ENCODE assay signal across 32 cellular contexts in genomic region chr2:146324954-146325353, GRCh38.
A peak's percentile ranks its signal among the peaks of the same experiment; 100 is the strongest.
DNase-seq lines count a peak whose midpoint lies in the region; ATAC-seq, FAIRE-seq and TF ChIP-seq lines count a peak whose summit lies in the region.
"Had no signal": no experiment of that assay in that cellular context is flagged by ENCODE, and none has a peak within 500 bp of the region (broad histone marks: within the 10 kb centered on the region; RNA-seq: fewer than 3 reads in every experiment).

No MANE protein-coding gene starts in this region.

- no peak overlapping the region for H3K9ac ChIP-seq in astrocyte (ENCODE audit: low read length)

- H3K9me3 Mint-ChIP-seq in astrocyte (ENCODE audit: unreplicated experiment), result no peaks in the 10 kb centered on the region
- H3K9me3 Mint-ChIP-seq: activated B cell treated with CpG ODN at 0.5 μM for 24 hours; activated CD4-positive, alpha-beta T cell treated with anti-CD3 and anti-CD28 coated beads, Interleukin-2, amount 10 ng/mL, durations not matched to agents 7 days and 5 days; endodermal cell; H9; nephron; stimulated activated naive B cell treated with anti-CD40 and anti-IgM and Interleukin-4, amounts not matched to agents 10 μg/mL and 1 μg/mL and 100 μg/mL, for 72 hours had no signal

- no peak overlapping the region for H2AFZ ChIP-seq in astrocyte (ENCODE audit: low read depth, low read length)

- no peak for FAIRE-seq in astrocyte (lab: Jason Lieb, UNC)
- FAIRE-seq: A204.1, GM12892 had no signal

- no peaks in the 10 kb centered on the region for H3K36me3 Mint-ChIP-seq in astrocyte (ENCODE audit: low read depth, unreplicated experiment)
- H3K36me3 Mint-ChIP-seq: activated naive CD4-positive, alpha-beta T cell treated with anti-CD3 and anti-CD28 coated beads, Interleukin-2, amount 50 U/mL, for 72 hours; CD8-positive, alpha-beta T cell; immature natural killer cell; stimulated activated naive B cell treated with anti-CD40 and anti-IgM and Interleukin-4, amounts not matched to agents 10 μg/mL and 1 μg/mL and 100 μg/mL, for 72 hours; T-cell had no signal

- H3K4me1 ChIP-seq in astrocyte (ENCODE audit: insufficient read depth, low read length), result peaks cover 5% of the 10 kb centered on the region
- H3K4me1 ChIP-seq: ascending aorta, esophagus squamous epithelium, upper lobe of left lung had no signal

- no peaks in the 10 kb centered on the region for H3K9me3 ChIP-seq in AG04450 (ENCODE audit: control insufficient read depth, insufficient read depth, low read length)
- H3K9me3 ChIP-seq in astrocyte (ENCODE audit: insufficient read depth, low read depth, low read length), result no peaks in the 10 kb centered on the region
- H3K9me3 ChIP-seq: ascending aorta, esophagus squamous epithelium, upper lobe of left lung had no signal

- peaks cover 5% of the 10 kb centered on the region for H3K4me1 Mint-ChIP-seq in astrocyte (ENCODE audit: low read depth, unreplicated experiment)
- H3K4me1 Mint-ChIP-seq: activated B cell treated with CpG ODN at 0.5 μM for 24 hours; activated CD4-positive, alpha-beta T cell treated with anti-CD3 and anti-CD28 coated beads, Interleukin-2, amount 10 ng/mL, durations not matched to agents 7 days and 5 days; B cell; stimulated activated naive B cell treated with anti-CD40 and anti-IgM and Interleukin-4, amounts not matched to agents 10 μg/mL and 1 μg/mL and 100 μg/mL, for 72 hours; T-cell had no signal

- H3K27ac Mint-ChIP-seq in astrocyte (ENCODE audit: unreplicated experiment), result no peak overlapping the region
- H3K27ac Mint-ChIP-seq: activated B cell treated with CpG ODN at 0.5 μM for 24 hours; activated CD4-positive, alpha-beta T cell treated with anti-CD3 and anti-CD28 coated beads, Interleukin-2, amount 10 ng/mL, durations not matched to agents 7 days and 5 days; activated naive CD4-positive, alpha-beta T cell treated with anti-CD3 and anti-CD28 coated beads, Interleukin-2, amount 50 U/mL, for 72 hours; B cell; CD8-positive, alpha-beta T cell; endodermal cell; H9; immature natural killer cell; stimulated activated naive B cell treated with anti-CD40 and anti-IgM and Interleukin-4, amounts not matched to agents 10 μg/mL and 1 μg/mL and 100 μg/mL, for 72 hours; T-cell had no signal

- no peak overlapping the region for H3K27ac ChIP-seq in AG04450 (ENCODE audit: low read depth, low read length)
- H3K27ac ChIP-seq in astrocyte (ENCODE audit: low read depth, low read length), result no peak overlapping the region
- H3K27ac ChIP-seq: ascending aorta, esophagus squamous epithelium, upper lobe of left lung had no signal

- DNase-seq in AG04450 (ENCODE audit: low read depth, low spot score) (peak; percentile 13), HCEC 1CT (peak; percentile 84), astrocyte (ENCODE audit: low read depth) (peak; percentile 16), foreskin fibroblast (peak; percentile 55 to 77), LoVo (ENCODE audit: low spot score) (no peak), SW480 (ENCODE audit: low spot score) (no peak)
- DNase-seq: activated B cell treated with CpG ODN at 0.5 μM for 24 hours; activated CD4-positive, alpha-beta T cell treated with anti-CD3 and anti-CD28 coated beads, Interleukin-2, amount 10 ng/mL, durations not matched to agents 7 days and 5 days; activated effector memory CD4-positive, alpha-beta T cell treated with Interleukin-2 at 50 U/mL for 16 hours; CD8-positive, alpha-beta T cell; central memory CD4-positive, alpha-beta T cell; endodermal cell; esophagus squamous epithelium; H9; immature natural killer cell; left colon; mammary epithelial cell; NCI-H1092; NCI-H1694 treated with DMSO at 0.1 percent for 48 hours; NCI-H446; RPMI8226; stimulated activated naive B cell treated with anti-CD40 and anti-IgM and Interleukin-4, amounts not matched to agents 10 μg/mL and 1 μg/mL and 100 μg/mL, for 72 hours; T-cell; upper lobe of left lung had no signal

- H3K27me3 ChIP-seq in AG04450 (ENCODE audit: control insufficient read depth, insufficient read depth, low read length), result no peaks in the 10 kb centered on the region
- H3K27me3 ChIP-seq in astrocyte (ENCODE audit: insufficient read depth, low read length), result no peaks in the 10 kb centered on the region
- H3K27me3 ChIP-seq: ascending aorta, esophagus squamous epithelium, upper lobe of left lung had no signal

- H3K27me3 Mint-ChIP-seq in astrocyte (ENCODE audit: low read depth, unreplicated experiment), result no peaks in the 10 kb centered on the region
- H3K27me3 Mint-ChIP-seq: activated CD4-positive, alpha-beta T cell treated with anti-CD3 and anti-CD28 coated beads, Interleukin-2, amount 10 ng/mL, durations not matched to agents 7 days and 5 days; stimulated activated naive B cell treated with anti-CD40 and anti-IgM and Interleukin-4, amounts not matched to agents 10 μg/mL and 1 μg/mL and 100 μg/mL, for 72 hours; T-cell had no signal

- H3K4me3 Mint-ChIP-seq in astrocyte (ENCODE audit: unreplicated experiment), result no peak overlapping the region
- H3K4me3 Mint-ChIP-seq: activated B cell treated with CpG ODN at 0.5 μM for 24 hours; activated CD4-positive, alpha-beta T cell treated with anti-CD3 and anti-CD28 coated beads, Interleukin-2, amount 10 ng/mL, durations not matched to agents 7 days and 5 days; B cell; CD8-positive, alpha-beta T cell; endodermal cell; H9; immature natural killer cell; nephron; stimulated activated naive B cell treated with anti-CD40 and anti-IgM and Interleukin-4, amounts not matched to agents 10 μg/mL and 1 μg/mL and 100 μg/mL, for 72 hours; T-cell had no signal

- H4K20me1 ChIP-seq in astrocyte (ENCODE audit: insufficient read depth, low read length), result no peaks in the 10 kb centered on the region

- CTCF ChIA-PET in AG04450 (lab: Charles Lee), result no interaction called here

- no peak overlapping the region for H3K4me3 ChIP-seq in AG04450 (ENCODE audit: low read depth, low read length)
- no peak overlapping the region for H3K4me3 ChIP-seq in astrocyte (ENCODE audit: insufficient read depth, low read depth, low read length)
- no peak overlapping the region for H3K4me3 ChIP-seq in foreskin fibroblast (ENCODE audit: low read depth in 1 of 2, low read length in 2 of 2)
- H3K4me3 ChIP-seq: ascending aorta, esophagus squamous epithelium, upper lobe of left lung had no signal

- ATAC-seq in HG02759 (IDR thresholded peaks at IDR 0.05; ENCODE audit: unreplicated experiment) (no peak), GM18867 (IDR thresholded peaks at IDR 0.05; ENCODE audit: unreplicated experiment) (no peak)
- ATAC-seq: activated naive CD4-positive, alpha-beta T cell treated with anti-CD3 and anti-CD28 coated beads, Interleukin-2, amount 50 U/mL, for 72 hours; CD8-positive, alpha-beta T cell; left colon; stimulated activated naive B cell treated with anti-CD40 and anti-IgM and Interleukin-4, amounts not matched to agents 10 μg/mL and 1 μg/mL and 100 μg/mL, for 72 hours; T-cell had no signal

- H3K4me2 ChIP-seq in astrocyte (ENCODE audit: low read length), result no peak overlapping the region

- H3K36me3 ChIP-seq in astrocyte (ENCODE audit: insufficient read depth, low read length), result no peaks in the 10 kb centered on the region
- H3K36me3 ChIP-seq: ascending aorta, esophagus squamous epithelium, upper lobe of left lung had no signal

- POLR2A ChIA-PET in AG04450 (lab: Yijun Ruan, JAX), result no interaction called here

- TF ChIP-seq CTCF in AG04450 (IDR thresholded peaks at IDR 0.05; ENCODE audit: low read depth, low read length) (no peak), astrocyte (IDR thresholded peaks at IDR 0.05; ENCODE audit: insufficient read depth, low read depth, low read length) (no peak), foreskin fibroblast (IDR thresholded peaks at IDR 0.05; ENCODE audit: low read depth, low read length) (no peak)

- no peaks in the 10 kb centered on the region for H3K79me2 ChIP-seq in astrocyte (ENCODE audit: insufficient read depth, low read length)

Comparison
In these comparisons a context has a peak if more than half of its experiments do, and no peak if none do; other contexts are left out.
1. DNase-seq: peak in AG04450 (single experiment), HCEC 1CT (single experiment), astrocyte (single experiment) and foreskin fibroblast (2 of 2); none in LoVo (single experiment) and SW480 (single experiment).